In genomic region chr16:75644240-75645012, GRCh38 we compare ENCODE assay signal across 1 cellular context.
TF ChIP-seq lines count a peak whose summit lies in the region.

No MANE protein-coding gene starts in this region.

TF ChIP-seq in HepG2, 621 proteins besides CTCF, POLR2A, EP300 and RAD21:
- TF ChIP-seq ZNF563 (CRISPR knock-in tag; IDR thresholded peaks at IDR 0.05) (no peak), ZEB1 (IDR thresholded peaks at IDR 0.05; ENCODE audit: insufficient replicate concordance, low read depth) (peak; percentile 56), SRF (IDR thresholded peaks at IDR 0.05; ENCODE audit: low read depth, low read length) (0 out of 2 replicates have a peak, but pooled peaks have one; percentile 2)
